22 cellular contexts compared by ENCODE assay signal in the genomic region with DNA sequence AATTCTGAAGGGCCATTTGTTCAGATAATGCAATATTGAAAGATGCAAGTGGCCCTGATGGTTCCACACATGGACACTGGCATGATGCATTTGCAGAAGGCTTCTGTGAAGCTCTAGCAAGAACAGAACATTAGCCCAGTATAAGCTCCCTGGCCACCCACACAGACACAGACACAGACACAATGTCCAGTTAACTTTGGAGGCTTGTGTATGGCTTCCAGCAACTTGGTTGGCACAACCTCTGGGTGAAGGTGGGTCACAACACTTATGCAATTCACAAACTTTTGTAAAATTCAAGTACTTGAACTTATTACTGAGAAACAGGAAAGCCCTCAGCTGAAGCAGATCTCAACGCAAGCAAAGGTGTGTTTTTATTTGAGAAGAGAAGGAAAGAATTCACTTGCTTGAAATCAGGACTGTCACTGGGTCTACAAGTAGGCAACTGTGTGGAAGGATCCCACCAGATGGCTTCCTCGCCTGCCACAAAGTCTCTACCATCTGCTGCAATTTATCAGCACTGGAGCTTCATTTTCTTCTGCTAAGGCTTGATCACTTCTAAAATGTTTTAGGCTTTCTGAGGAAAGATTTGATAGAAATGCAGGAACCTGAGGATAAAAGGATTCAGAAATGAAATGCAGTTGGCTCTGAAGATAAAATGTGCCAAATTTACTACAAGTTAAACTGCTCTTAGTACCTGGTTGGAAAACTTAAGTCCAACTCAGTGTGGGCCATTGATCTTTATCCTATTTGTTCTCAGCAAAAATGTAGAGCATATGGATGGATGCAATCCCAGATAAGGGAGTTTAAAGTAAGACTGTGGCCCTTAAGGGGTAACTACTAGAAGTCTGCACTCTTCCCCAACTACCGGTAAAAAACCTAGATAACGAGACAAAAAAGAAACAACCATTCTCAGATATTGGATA.
A peak's percentile ranks its signal among the peaks of the same experiment; 100 is the strongest.
DNase-seq lines count a peak whose midpoint lies in the region; ATAC-seq, FAIRE-seq and TF ChIP-seq lines count a peak whose summit lies in the region.
"Had no signal": no experiment of that assay in that cellular context is flagged by ENCODE, and none has a peak within 500 bp of the region (broad histone marks: within the 10 kb centered on the region; RNA-seq: fewer than 3 reads in every experiment).

No MANE protein-coding gene starts in this region.

- H3K4me1 Mint-ChIP-seq in nephron: peaks cover 5% of the 10 kb centered on the region
- H3K4me1 Mint-ChIP-seq in T-helper 2 cell treated with Interferon-gamma antibody and Interleukin-4, amounts not matched to agents 5 μg/mL and 100 μg/mL, for 36 hours (ENCODE audit: low read depth): no peaks in the 10 kb centered on the region
- no peaks in the 10 kb centered on the region for H3K4me1 Mint-ChIP-seq in activated CD4-positive, alpha-beta memory T cell treated with anti-CD3 and anti-CD28 coated beads, Interleukin-2, amount 10 ng/mL, durations not matched to agents 7 days and 5 days
- H3K4me1 Mint-ChIP-seq: CD4-positive, CD25-positive, alpha-beta regulatory T cell had no signal

- DNase-seq in D721Med (ENCODE audit: insufficient read length, low spot score): no peak
- peak; percentile 75 for DNase-seq in NCI-H446 treated with DMSO at 0.1 percent for 48 hours (lab: John Stamatoyannopoulos, UW)
- DNase-seq in dorsolateral prefrontal cortex: peak in 3 of 10 donors; percentile 46 to 63 (median 60)
- DNase-seq in NCI-H128 (lab: John Stamatoyannopoulos, UW; ENCODE audit: unreplicated experiment): no peak
- no peak for DNase-seq in T-helper 2 cell treated with Interferon-gamma antibody and Interleukin-4, amounts not matched to agents 5 μg/mL and 100 μg/mL, for 36 hours (ENCODE audit: low spot score)
- DNase-seq in activated CD4-positive, alpha-beta memory T cell treated with anti-CD3 and anti-CD28 coated beads, Interleukin-2, amount 10 ng/mL, durations not matched to agents 7 days and 5 days: no peak
- DNase-seq: 8988T; BE2C; Caco-2; CD4-positive, CD25-positive, alpha-beta regulatory T cell; DMS53; MV-4-11; NCI-H1417; NCI-H1930; NCI-H774; PC-3 had no signal

- POLR2A ChIA-PET in activated CD4-positive, alpha-beta memory T cell treated with anti-CD3 and anti-CD28 coated beads, Interleukin-2, amount 10 ng/mL, durations not matched to agents 7 days and 5 days (lab: Charles Lee): no interaction called here

- TF ChIP-seq CTCF in D721Med (IDR thresholded peaks at IDR 0.05; ENCODE audit: insufficient read depth, missing control alignments) (no peak), dorsolateral prefrontal cortex (IDR thresholded peaks at IDR 0.05 in 54 of 56, conservative IDR thresholded peaks at IDR 0.05 in 2 of 56; ENCODE audit: low read depth in 1 of 56, partially characterized antibody in 56 of 56) (no peak), nephron (IDR thresholded peaks at IDR 0.05; ENCODE audit: unreplicated experiment in 3 of 3) (no peak)

- CTCF ChIA-PET in activated CD4-positive, alpha-beta memory T cell treated with anti-CD3 and anti-CD28 coated beads, Interleukin-2, amount 10 ng/mL, durations not matched to agents 7 days and 5 days (lab: Charles Lee): no interaction called here

- H3K27ac Mint-ChIP-seq in nephron: peak overlapping the region in 2 of 3 experiments; percentile 9 to 11
- no peak overlapping the region for H3K27ac Mint-ChIP-seq in T-helper 2 cell treated with Interferon-gamma antibody and Interleukin-4, amounts not matched to agents 5 μg/mL and 100 μg/mL, for 36 hours
- no peak overlapping the region for H3K27ac Mint-ChIP-seq in activated CD4-positive, alpha-beta memory T cell treated with anti-CD3 and anti-CD28 coated beads, Interleukin-2, amount 10 ng/mL, durations not matched to agents 7 days and 5 days
- H3K27ac Mint-ChIP-seq: CD4-positive, CD25-positive, alpha-beta regulatory T cell had no signal

- no peak overlapping the region for H3K4me3 Mint-ChIP-seq in nephron
- no peak overlapping the region for H3K4me3 Mint-ChIP-seq in T-helper 2 cell treated with Interferon-gamma antibody and Interleukin-4, amounts not matched to agents 5 μg/mL and 100 μg/mL, for 36 hours
- H3K4me3 Mint-ChIP-seq in activated CD4-positive, alpha-beta memory T cell treated with anti-CD3 and anti-CD28 coated beads, Interleukin-2, amount 10 ng/mL, durations not matched to agents 7 days and 5 days: no peak overlapping the region
- H3K4me3 Mint-ChIP-seq: CD4-positive, CD25-positive, alpha-beta regulatory T cell had no signal

- peak overlapping the region in 33 of 59 donors; percentile 8 to 69 (median 50) for H3K27ac ChIP-seq in dorsolateral prefrontal cortex
- H3K27ac ChIP-seq: KMS-11 had no signal

- H3K9me3 Mint-ChIP-seq in nephron: peaks cover 13% of the 10 kb centered on the region
- H3K9me3 Mint-ChIP-seq in T-helper 2 cell treated with Interferon-gamma antibody and Interleukin-4, amounts not matched to agents 5 μg/mL and 100 μg/mL, for 36 hours: no peaks in the 10 kb centered on the region
- peaks cover 2% of the 10 kb centered on the region for H3K9me3 Mint-ChIP-seq in activated CD4-positive, alpha-beta memory T cell treated with anti-CD3 and anti-CD28 coated beads, Interleukin-2, amount 10 ng/mL, durations not matched to agents 7 days and 5 days

- H3K27me3 Mint-ChIP-seq in nephron (ENCODE audit: low read depth): no peaks in the 10 kb centered on the region
- H3K27me3 Mint-ChIP-seq in T-helper 2 cell treated with Interferon-gamma antibody and Interleukin-4, amounts not matched to agents 5 μg/mL and 100 μg/mL, for 36 hours (ENCODE audit: low read depth): peaks cover 2% of the 10 kb centered on the region
- peaks cover 26% of the 10 kb centered on the region for H3K27me3 Mint-ChIP-seq in activated CD4-positive, alpha-beta memory T cell treated with anti-CD3 and anti-CD28 coated beads, Interleukin-2, amount 10 ng/mL, durations not matched to agents 7 days and 5 days

- intact Hi-C loops in dorsolateral prefrontal cortex (cut with DNase I): no loop called here

- no peak overlapping the region for H3K4me3 ChIP-seq in dorsolateral prefrontal cortex

- FAIRE-seq in D721Med (lab: Jason Lieb, UNC): peak; percentile 63
- FAIRE-seq: GM12892, GM18507, H1 had no signal

- no peaks in the 10 kb centered on the region for H3K36me3 Mint-ChIP-seq in nephron (ENCODE audit: low read depth)
- H3K36me3 Mint-ChIP-seq in T-helper 2 cell treated with Interferon-gamma antibody and Interleukin-4, amounts not matched to agents 5 μg/mL and 100 μg/mL, for 36 hours (ENCODE audit: low read depth): no peaks in the 10 kb centered on the region
- H3K36me3 Mint-ChIP-seq in activated CD4-positive, alpha-beta memory T cell treated with anti-CD3 and anti-CD28 coated beads, Interleukin-2, amount 10 ng/mL, durations not matched to agents 7 days and 5 days (ENCODE audit: low read depth): no peaks in the 10 kb centered on the region

- H3K27me3 ChIP-seq in dorsolateral prefrontal cortex: no peaks in the 10 kb centered on the region
- H3K27me3 ChIP-seq: BE2C had no signal

- ATAC-seq in HG02938 (IDR thresholded peaks at IDR 0.05; ENCODE audit: unreplicated experiment): no peak
- ATAC-seq: PC-3 had no signal

Comparison
In these comparisons a context has a peak if more than half of its experiments do, and no peak if none do; other contexts are left out.
1. H3K27ac Mint-ChIP-seq: peak in nephron (2 of 3); none in T-helper 2 cell treated with Interferon-gamma antibody and Interleukin-4, amounts not matched to agents 5 μg/mL and 100 μg/mL, for 36 hours (single experiment) and activated CD4-positive, alpha-beta memory T cell treated with anti-CD3 and anti-CD28 coated beads, Interleukin-2, amount 10 ng/mL, durations not matched to agents 7 days and 5 days (single experiment).